In genomic region chr7:124649397-124650029, GRCh38 we compare ENCODE assay signal across 12 cellular contexts.
DNase-seq lines count a peak whose midpoint lies in the region; ATAC-seq lines count a peak whose summit lies in the region.
"Had no signal": no experiment of that assay in that cellular context is flagged by ENCODE, and none has a peak within 500 bp of the region (broad histone marks: within the 10 kb centered on the region; RNA-seq: fewer than 3 reads in every experiment).

No MANE protein-coding gene starts in this region.

- no peaks in the 10 kb centered on the region for H3K27me3 Mint-ChIP-seq in activated T-helper 1 cell treated with anti-CD3 and anti-CD28 coated beads, Interleukin-12 subunit alpha, Interleukin-12 subunit beta, Interleukin-2, Interleukin-4 antibody, amounts not matched to agents 30 ng/mL and 10 ng/mL and 1 ng/mL, durations not matched to agents 14 hours and 24 hours and 36 hours (ENCODE audit: insufficient read depth)

- DNase-seq in A172 (ENCODE audit: low spot score) (peak; percentile 31), COLO829 (ENCODE audit: low spot score) (no peak), GDM1 (lab: John Stamatoyannopoulos, UW) (no peak), NCI-H2196 (lab: John Stamatoyannopoulos, UW; ENCODE audit: unreplicated experiment) (no peak)
- DNase-seq in activated T-helper 1 cell treated with anti-CD3 and anti-CD28 coated beads, Interleukin-12 subunit alpha, Interleukin-12 subunit beta, Interleukin-2, Interleukin-4 antibody, amounts not matched to agents 30 ng/mL and 10 ng/mL and 1 ng/mL, durations not matched to agents 14 hours and 24 hours and 36 hours (ENCODE audit: low spot score): no peak
- no peak for DNase-seq in activated effector memory CD4-positive, alpha-beta T cell treated with anti-CD3 and anti-CD28 coated beads, Interleukin-2, amount 50 U/mL, for 16 hours
- DNase-seq: activated gamma-delta T cell, cortex of kidney, KBM-7, NCI-H446 had no signal

- H3K4me3 Mint-ChIP-seq in activated T-helper 1 cell treated with anti-CD3 and anti-CD28 coated beads, Interleukin-12 subunit alpha, Interleukin-12 subunit beta, Interleukin-2, Interleukin-4 antibody, amounts not matched to agents 30 ng/mL and 10 ng/mL and 1 ng/mL, durations not matched to agents 14 hours and 24 hours and 36 hours: peak overlapping the region; percentile 3

- H3K9me3 Mint-ChIP-seq in activated T-helper 1 cell treated with anti-CD3 and anti-CD28 coated beads, Interleukin-12 subunit alpha, Interleukin-12 subunit beta, Interleukin-2, Interleukin-4 antibody, amounts not matched to agents 30 ng/mL and 10 ng/mL and 1 ng/mL, durations not matched to agents 14 hours and 24 hours and 36 hours: no peaks in the 10 kb centered on the region

- intact Hi-C loops in activated T-helper 1 cell treated with anti-CD3 and anti-CD28 coated beads, Interleukin-12 subunit alpha, Interleukin-12 subunit beta, Interleukin-2, Interleukin-4 antibody, amounts not matched to agents 30 ng/mL and 10 ng/mL and 1 ng/mL, durations not matched to agents 14 hours and 24 hours and 36 hours (cut with micrococcal nuclease): no loop called here

- H3K27ac Mint-ChIP-seq in activated T-helper 1 cell treated with anti-CD3 and anti-CD28 coated beads, Interleukin-12 subunit alpha, Interleukin-12 subunit beta, Interleukin-2, Interleukin-4 antibody, amounts not matched to agents 30 ng/mL and 10 ng/mL and 1 ng/mL, durations not matched to agents 14 hours and 24 hours and 36 hours: no peak overlapping the region

- ATAC-seq in GM18498 (IDR thresholded peaks at IDR 0.05; ENCODE audit: unreplicated experiment): peak; percentile 60
- ATAC-seq in HG02885 (IDR thresholded peaks at IDR 0.05; ENCODE audit: poor library complexity, unreplicated experiment): peak; percentile 46

- peaks cover 9% of the 10 kb centered on the region for H3K4me1 Mint-ChIP-seq in activated T-helper 1 cell treated with anti-CD3 and anti-CD28 coated beads, Interleukin-12 subunit alpha, Interleukin-12 subunit beta, Interleukin-2, Interleukin-4 antibody, amounts not matched to agents 30 ng/mL and 10 ng/mL and 1 ng/mL, durations not matched to agents 14 hours and 24 hours and 36 hours (ENCODE audit: low read depth)

- no peaks in the 10 kb centered on the region for H3K36me3 Mint-ChIP-seq in activated T-helper 1 cell treated with anti-CD3 and anti-CD28 coated beads, Interleukin-12 subunit alpha, Interleukin-12 subunit beta, Interleukin-2, Interleukin-4 antibody, amounts not matched to agents 30 ng/mL and 10 ng/mL and 1 ng/mL, durations not matched to agents 14 hours and 24 hours and 36 hours (ENCODE audit: low read depth)
